8 cellular contexts compared by ENCODE assay signal in genomic region chr2:29114841-29115609, GRCh38. TPM values are rescaled to one million over a fixed set of nuclear protein-coding genes. Genes with fewer than 3 reads are reported as not detected.
DNase-seq lines count a peak whose midpoint lies in the region; TF ChIP-seq lines count a peak whose summit lies in the region.

A gene with protein sequence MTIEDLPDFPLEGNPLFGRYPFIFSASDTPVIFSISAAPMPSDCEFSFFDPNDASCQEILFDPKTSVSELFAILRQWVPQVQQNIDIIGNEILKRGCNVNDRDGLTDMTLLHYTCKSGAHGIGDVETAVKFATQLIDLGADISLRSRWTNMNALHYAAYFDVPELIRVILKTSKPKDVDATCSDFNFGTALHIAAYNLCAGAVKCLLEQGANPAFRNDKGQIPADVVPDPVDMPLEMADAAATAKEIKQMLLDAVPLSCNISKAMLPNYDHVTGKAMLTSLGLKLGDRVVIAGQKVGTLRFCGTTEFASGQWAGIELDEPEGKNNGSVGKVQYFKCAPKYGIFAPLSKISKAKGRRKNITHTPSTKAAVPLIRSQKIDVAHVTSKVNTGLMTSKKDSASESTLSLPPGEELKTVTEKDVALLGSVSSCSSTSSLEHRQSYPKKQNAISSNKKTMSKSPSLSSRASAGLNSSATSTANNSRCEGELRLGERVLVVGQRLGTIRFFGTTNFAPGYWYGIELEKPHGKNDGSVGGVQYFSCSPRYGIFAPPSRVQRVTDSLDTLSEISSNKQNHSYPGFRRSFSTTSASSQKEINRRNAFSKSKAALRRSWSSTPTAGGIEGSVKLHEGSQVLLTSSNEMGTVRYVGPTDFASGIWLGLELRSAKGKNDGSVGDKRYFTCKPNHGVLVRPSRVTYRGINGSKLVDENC (plus strand): TSS chr2:29115415. CDS start chr2:29121389, 5,974 bp downstream.

- WGBS in mesodermal cell (ENCODE audit: insufficient coverage in 2 of 2), 2 experiments: 11% methylated on average over 48 to 67 of the region's 78 CpGs

- no peaks in the 10 kb centered on the region for H3K36me3 ChIP-seq in endocrine pancreas (ENCODE audit: control insufficient read depth, insufficient read depth, low read length)
- no peaks in the 10 kb centered on the region for H3K36me3 ChIP-seq in mesodermal cell (ENCODE audit: control insufficient read depth, insufficient read depth, low read length)

- H3K4me3 ChIP-seq in LNCaP clone FGC (ENCODE audit: low read depth, low read length) (peak within 1 kb of the TSS; percentile 48), endocrine pancreas (ENCODE audit: control insufficient read depth, insufficient read depth, low read length) (peak within 1 kb of the TSS; percentile 95), mesodermal cell (ENCODE audit: extremely low read depth, insufficient read depth, low read length, poor library complexity, severe bottlenecking) (peak within 1 kb of the TSS; percentile 37)

- peaks cover 44% of the 10 kb centered on the region for H3K4me1 Mint-ChIP-seq in CD14-positive monocyte

- intact Hi-C loops in CD14-positive monocyte (cut with micrococcal nuclease): loop anchor here in 1 of 2 donors (10.0 kb wide), 2 partner anchors 100 to 160 kb away; no protein-coding TSS in a partner anchor

- peaks cover 24% of the 10 kb centered on the region for H3K4me1 ChIP-seq in endocrine pancreas (ENCODE audit: control insufficient read depth, insufficient read depth, low read length)
- peaks cover 6% of the 10 kb centered on the region for H3K4me1 ChIP-seq in mesodermal cell (ENCODE audit: control insufficient read depth, insufficient read depth, low read length, poor library complexity, severe bottlenecking)

- no peaks in the 10 kb centered on the region for H3K27me3 ChIP-seq in endocrine pancreas (ENCODE audit: control insufficient read depth, insufficient read depth, low read length)

- DNase-seq in CD14-positive monocyte (ENCODE audit: low spot score): peak; percentile 49
- peak; percentile 91 for DNase-seq in GM20000 (ENCODE audit: low spot score)
- no peak for DNase-seq in LNCaP clone FGC (ENCODE audit: low read depth)
- DNase-seq in activated CD8-positive, alpha-beta memory T cell treated with anti-CD3 and anti-CD28 coated beads for 48 hours (ENCODE audit: low read depth in 2 of 3, low spot score in 2 of 3): peak; percentile 17 to 54 (median 40)
- DNase-seq in stimulated activated CD8-positive, alpha-beta memory T cell treated with anti-CD3 and anti-CD28 coated beads, Interleukin-15, amount 100 ng/mL, for 24 hours (ENCODE audit: low read depth): peak; percentile 50
- no peak for DNase-seq in DMS114 treated with DMSO at 0.1 percent for 48 hours (lab: John Stamatoyannopoulos, UW; ENCODE audit: unreplicated experiment)

- H3K9ac ChIP-seq in endocrine pancreas (ENCODE audit: control insufficient read depth, insufficient read depth, low read length): peak within 1 kb of the TSS; percentile 84

- TF ChIP-seq CTCF in CD14-positive monocyte (IDR thresholded peaks at IDR 0.05): no peak
- no peak for TF ChIP-seq CTCF in GM20000 (IDR thresholded peaks at IDR 0.05; ENCODE audit: extremely low read depth, missing control alignments)
- no peak for TF ChIP-seq CTCF in LNCaP clone FGC (IDR thresholded peaks at IDR 0.05; ENCODE audit: control insufficient read depth, extremely low read depth, insufficient read depth)

- peak within 1 kb of the TSS; percentile 88 to 91 for H3K4me3 Mint-ChIP-seq in CD14-positive monocyte

- H3K36me3 Mint-ChIP-seq in CD14-positive monocyte: peaks cover 2 to 5% of the 10 kb centered on the region in 2 donors

- peak within 1 kb of the TSS; percentile 96 to 99 (median 99) for H3K27ac Mint-ChIP-seq in CD14-positive monocyte

- H3K9me3 Mint-ChIP-seq in CD14-positive monocyte: no peaks in the 10 kb centered on the region

- H3K9me3 ChIP-seq in endocrine pancreas (ENCODE audit: control insufficient read depth, low read length): no peaks in the 10 kb centered on the region
- H3K9me3 ChIP-seq in mesodermal cell (ENCODE audit: control insufficient read depth, low read length): no peaks in the 10 kb centered on the region

- H3K27ac ChIP-seq in mesodermal cell (ENCODE audit: low read depth, low read length, severe bottlenecking): no peak within 1 kb of the TSS

- peaks cover 0 to 11% (median 0%) of the 10 kb centered on the region in 3 donors for H3K27me3 Mint-ChIP-seq in CD14-positive monocyte (ENCODE audit: low read depth in 3 of 3)

RNA-seq across cellular contexts. Expression of the gene that starts here (rescaled TPM):
- 10 to 100 TPM; 19.6 to 29.8 TPM for polyA plus RNA-seq in CD14-positive monocyte
- 2.7 TPM for polyA plus RNA-seq in mesodermal cell (2013, experiment 1 of 2)
- polyA plus RNA-seq in mesodermal cell (2013, experiment 2 of 2): 2.6 TPM

Comparison
In these comparisons a context has a peak if more than half of its experiments do, and no peak if none do; other contexts are left out.
1. DNase-seq: peak in CD14-positive monocyte (single experiment), GM20000 (single experiment), activated CD8-positive, alpha-beta memory T cell treated with anti-CD3 and anti-CD28 coated beads for 48 hours (3 of 3) and stimulated activated CD8-positive, alpha-beta memory T cell treated with anti-CD3 and anti-CD28 coated beads, Interleukin-15, amount 100 ng/mL, for 24 hours (single experiment); none in LNCaP clone FGC (single experiment) and DMS114 treated with DMSO at 0.1 percent for 48 hours (single experiment).
2. H3K4me3 ChIP-seq: peak in every context shown above with its lines; median percentile 95 in endocrine pancreas; 48 in LNCaP clone FGC; 37 in mesodermal cell.